In genomic region chr18:48868468-48869466, GRCh38 we compare ENCODE assay signal across 9 cellular contexts.
DNase-seq lines count a peak whose midpoint lies in the region; ATAC-seq, FAIRE-seq and TF ChIP-seq lines count a peak whose summit lies in the region.
"Had no signal": no experiment of that assay in that cellular context is flagged by ENCODE, and none has a peak within 500 bp of the region (broad histone marks: within the 10 kb centered on the region; RNA-seq: fewer than 3 reads in every experiment).

No MANE protein-coding gene starts in this region.

- H3K27ac Mint-ChIP-seq in CD4-positive, CD25-positive, alpha-beta regulatory T cell, result peak overlapping the region; percentile 32 to 87 (median 83)
- peak overlapping the region; percentile 85 for H3K27ac Mint-ChIP-seq in activated B cell treated with CpG ODN at 0.5 μM for 24 hours
- H3K27ac Mint-ChIP-seq in stimulated activated naive CD8-positive, alpha-beta T cell treated with anti-CD3 and anti-CD28 coated beads, Interleukin-15, Interleukin-2, amounts not matched to agents 100 ng/mL and 50 ng/mL, for 24 hours, result peak overlapping the region; percentile 87

- H3K9me3 ChIP-seq in CD4-positive, CD25-positive, alpha-beta regulatory T cell (ENCODE audit: control insufficient read depth in 2 of 2, low read length in 2 of 2), result peaks cover 0 to 4% of the 10 kb centered on the region in 2 experiments
- H3K9me3 ChIP-seq in kidney (ENCODE audit: control insufficient read depth in 1 of 2, low read length in 2 of 2), result no peaks in the 10 kb centered on the region
- no peaks in the 10 kb centered on the region for H3K9me3 ChIP-seq in effector memory CD4-positive, alpha-beta T cell (ENCODE audit: control insufficient read depth, low read length)

- CTCF ChIA-PET in activated B cell treated with CpG ODN at 0.5 μM for 24 hours (lab: Charles Lee), result interaction anchor here (0.7 to 1.1 kb wide), 4 partner anchors 13 to 83 kb away, joined by 3 to 11 read pairs (median 3); no protein-coding TSS in a partner anchor

- peak overlapping the region in 2 of 4 donors; percentile 24 to 44 for H3K4me3 Mint-ChIP-seq in CD4-positive, CD25-positive, alpha-beta regulatory T cell
- peak overlapping the region; percentile 13 for H3K4me3 Mint-ChIP-seq in activated B cell treated with CpG ODN at 0.5 μM for 24 hours
- H3K4me3 Mint-ChIP-seq in stimulated activated naive CD8-positive, alpha-beta T cell treated with anti-CD3 and anti-CD28 coated beads, Interleukin-15, Interleukin-2, amounts not matched to agents 100 ng/mL and 50 ng/mL, for 24 hours, result peak overlapping the region; percentile 64

- H3K36me3 ChIP-seq in CD4-positive, CD25-positive, alpha-beta regulatory T cell (ENCODE audit: control insufficient read depth, insufficient read depth, low read length), result no peaks in the 10 kb centered on the region
- H3K36me3 ChIP-seq in kidney (ENCODE audit: control insufficient read depth in 1 of 2, insufficient read depth in 2 of 2, low read length in 2 of 2), result no peaks in the 10 kb centered on the region
- H3K36me3 ChIP-seq in effector memory CD4-positive, alpha-beta T cell (ENCODE audit: control insufficient read depth, insufficient read depth, low read length), result no peaks in the 10 kb centered on the region

- H3K27me3 Mint-ChIP-seq in CD4-positive, CD25-positive, alpha-beta regulatory T cell, result no peaks in the 10 kb centered on the region
- H3K27me3 Mint-ChIP-seq in activated B cell treated with CpG ODN at 0.5 μM for 24 hours, result no peaks in the 10 kb centered on the region
- H3K27me3 Mint-ChIP-seq in stimulated activated naive CD8-positive, alpha-beta T cell treated with anti-CD3 and anti-CD28 coated beads, Interleukin-15, Interleukin-2, amounts not matched to agents 100 ng/mL and 50 ng/mL, for 24 hours, result no peaks in the 10 kb centered on the region

- H3K4me1 Mint-ChIP-seq in CD4-positive, CD25-positive, alpha-beta regulatory T cell, result peaks cover 0 to 22% (median 11%) of the 10 kb centered on the region in 4 donors
- peaks cover 17% of the 10 kb centered on the region for H3K4me1 Mint-ChIP-seq in activated B cell treated with CpG ODN at 0.5 μM for 24 hours
- peaks cover 38% of the 10 kb centered on the region for H3K4me1 Mint-ChIP-seq in stimulated activated naive CD8-positive, alpha-beta T cell treated with anti-CD3 and anti-CD28 coated beads, Interleukin-15, Interleukin-2, amounts not matched to agents 100 ng/mL and 50 ng/mL, for 24 hours (ENCODE audit: low read depth)

- POLR2A ChIA-PET in activated B cell treated with CpG ODN at 0.5 μM for 24 hours (lab: Charles Lee), result interaction anchor here (0.6 to 1.7 kb wide), 6 partner anchors 44 to 618 kb away, joined by 3 to 11 read pairs (median 4); partner anchors contain the start of gene C18orf32

- H3K4me1 ChIP-seq in CD4-positive, CD25-positive, alpha-beta regulatory T cell (ENCODE audit: control insufficient read depth, insufficient read depth, low read length, poor library complexity, severe bottlenecking), result peaks cover 17% of the 10 kb centered on the region
- peaks cover 0 to 2% of the 10 kb centered on the region in 2 donors for H3K4me1 ChIP-seq in kidney (ENCODE audit: control insufficient read depth in 1 of 2, insufficient read depth in 1 of 2, low read depth in 1 of 2, low read length in 2 of 2)
- H3K4me1 ChIP-seq in effector memory CD4-positive, alpha-beta T cell (ENCODE audit: control insufficient read depth, insufficient read depth, low read length, poor library complexity, severe bottlenecking), result no peaks in the 10 kb centered on the region

- peak in 2 of 3 donors; percentile 22 to 82 for DNase-seq in CD4-positive, CD25-positive, alpha-beta regulatory T cell
- peak; percentile 85 for DNase-seq in GM19238 (ENCODE audit: insufficient read length, low spot score)
- peak; percentile 44 for DNase-seq in activated B cell treated with CpG ODN at 0.5 μM for 24 hours
- peak; percentile 65 for DNase-seq in kidney
- no peak for DNase-seq in hippocampal formation (lab: John Stamatoyannopoulos, UW)
- DNase-seq in effector memory CD4-positive, alpha-beta T cell, result no peak

- ATAC-seq in CD4-positive, CD25-positive, alpha-beta regulatory T cell (ENCODE audit: low read depth in 2 of 2), result peak; percentile 54 to 72
- peak; percentile 81 for ATAC-seq in HG03135 (IDR thresholded peaks at IDR 0.05; ENCODE audit: unreplicated experiment)
- peak; percentile 95 for ATAC-seq in activated B cell treated with CpG ODN at 0.5 μM for 24 hours (ENCODE audit: low read depth)

- no peak overlapping the region for H3K9ac ChIP-seq in kidney (ENCODE audit: low read length in 2 of 2)

- peaks cover 0 to 1% (median 0%) of the 10 kb centered on the region in 7 donors for H3K9me3 Mint-ChIP-seq in CD4-positive, CD25-positive, alpha-beta regulatory T cell
- no peaks in the 10 kb centered on the region for H3K9me3 Mint-ChIP-seq in activated B cell treated with CpG ODN at 0.5 μM for 24 hours
- no peaks in the 10 kb centered on the region for H3K9me3 Mint-ChIP-seq in stimulated activated naive CD8-positive, alpha-beta T cell treated with anti-CD3 and anti-CD28 coated beads, Interleukin-15, Interleukin-2, amounts not matched to agents 100 ng/mL and 50 ng/mL, for 24 hours

- peak overlapping the region; percentile 43 for H3K4me3 ChIP-seq in CD4-positive, CD25-positive, alpha-beta regulatory T cell (ENCODE audit: low read depth, low read length)
- no peak overlapping the region for H3K4me3 ChIP-seq in kidney (ENCODE audit: low read length in 2 of 2)
- no peak overlapping the region for H3K4me3 ChIP-seq in effector memory CD4-positive, alpha-beta T cell (ENCODE audit: insufficient read depth, low read depth, low read length, poor library complexity, severe bottlenecking)

- no peaks in the 10 kb centered on the region for H3K27me3 ChIP-seq in CD4-positive, CD25-positive, alpha-beta regulatory T cell (ENCODE audit: control insufficient read depth, insufficient read depth, low read length)
- H3K27me3 ChIP-seq in effector memory CD4-positive, alpha-beta T cell (replicated peaks; ENCODE audit: control insufficient read depth, insufficient read depth, low read length, poor library complexity, severe bottlenecking), result no peaks in the 10 kb centered on the region

- TF ChIP-seq CTCF in activated B cell treated with CpG ODN at 0.5 μM for 24 hours (IDR thresholded peaks at IDR 0.05) (no peak), kidney (IDR thresholded peaks at IDR 0.05; ENCODE audit: borderline replicate concordance, extremely low read depth, insufficient read depth) (no peak)

- H3K27ac ChIP-seq in CD4-positive, CD25-positive, alpha-beta regulatory T cell (ENCODE audit: insufficient read depth, low read length, poor library complexity, severe bottlenecking), result peak overlapping the region; percentile 25
- no peak overlapping the region for H3K27ac ChIP-seq in kidney (ENCODE audit: low read depth in 2 of 2, low read length in 2 of 2)
- H3K27ac ChIP-seq in effector memory CD4-positive, alpha-beta T cell (ENCODE audit: insufficient read depth, low read length, poor library complexity, severe bottlenecking), result no peak overlapping the region

- no peaks in the 10 kb centered on the region for H3K36me3 Mint-ChIP-seq in CD4-positive, CD25-positive, alpha-beta regulatory T cell
- H3K36me3 Mint-ChIP-seq in activated B cell treated with CpG ODN at 0.5 μM for 24 hours (ENCODE audit: low read depth), result no peaks in the 10 kb centered on the region
- no peaks in the 10 kb centered on the region for H3K36me3 Mint-ChIP-seq in stimulated activated naive CD8-positive, alpha-beta T cell treated with anti-CD3 and anti-CD28 coated beads, Interleukin-15, Interleukin-2, amounts not matched to agents 100 ng/mL and 50 ng/mL, for 24 hours (ENCODE audit: low read depth)

- intact Hi-C loops in activated B cell treated with CpG ODN at 0.5 μM for 24 hours (cut with micrococcal nuclease), result loop anchor here (1.0 to 2.0 kb wide), 7 partner anchors 34 to 124 kb away; no protein-coding TSS in a partner anchor
- intact Hi-C loops in kidney (cut with DNase I), result no loop called here

- FAIRE-seq in kidney (lab: Jason Lieb, UNC), result no peak
- FAIRE-seq: bronchial epithelial cell had no signal

Comparison
In these comparisons a context has a peak if more than half of its experiments do, and no peak if none do; other contexts are left out.
1. DNase-seq: peak in CD4-positive, CD25-positive, alpha-beta regulatory T cell (2 of 3), GM19238 (single experiment), activated B cell treated with CpG ODN at 0.5 μM for 24 hours (single experiment) and kidney (single experiment); none in hippocampal formation (0 of 2) and effector memory CD4-positive, alpha-beta T cell (0 of 3).
2. Peak in every context shown above with its lines, with median percentiles within 50 percentile points of each other: ATAC-seq and H3K27ac Mint-ChIP-seq.